Comparison of ENCODE assay signal across 18 cellular contexts in the genomic region with DNA sequence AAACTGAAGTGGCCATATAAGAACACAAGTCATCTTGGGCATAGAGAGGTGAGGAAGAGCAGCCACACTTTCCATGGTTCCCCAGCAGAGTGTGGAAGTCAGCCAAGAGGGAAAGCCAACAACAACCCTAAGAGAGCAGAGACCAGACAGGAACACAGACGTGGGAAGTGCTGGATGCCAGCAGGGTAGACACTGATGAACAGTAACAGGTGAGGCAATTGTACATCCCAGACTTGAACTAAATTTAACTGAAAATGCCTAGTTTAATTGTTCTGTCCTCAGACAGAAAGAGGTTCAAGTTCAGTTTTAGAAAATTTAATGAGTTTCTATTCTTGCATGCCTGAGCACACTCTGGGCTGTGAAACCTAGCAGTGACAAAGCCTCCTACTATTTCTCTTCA.
"Had no signal": no experiment of that assay in that cellular context is flagged by ENCODE, and none has a peak within 500 bp of the region (broad histone marks: within the 10 kb centered on the region; RNA-seq: fewer than 3 reads in every experiment).

No MANE protein-coding gene starts in this region.

- DNase-seq: activated CD4-positive, alpha-beta T cell treated with anti-CD3 and anti-CD28 coated beads for 1 hour; activated CD8-positive, alpha-beta memory T cell treated with anti-CD3 and anti-CD28 coated beads for 24 hours; activated CD8-positive, alpha-beta memory T cell treated with anti-CD3 and anti-CD28 coated beads, Interleukin-2, amount 50 U/mL, for 4 hours; activated naive CD4-positive, alpha-beta T cell; activated T-cell treated with anti-CD3 and anti-CD28 coated beads, Interleukin-2, amount 50 U/mL, for 24 hours; amniotic stem cell; head of caudate nucleus; naive B cell; stimulated activated CD4-positive, alpha-beta T cell treated with anti-CD3 and anti-CD28 coated beads, Interleukin-12 subunit alpha, Interleukin-12 subunit beta, amount 100 ng/mL, for 4 hours; stimulated activated CD4-positive, alpha-beta T cell treated with anti-CD3 and anti-CD28 coated beads, Interleukin-4, amount 100 ng/mL, for 4 hours; stimulated activated naive CD8-positive, alpha-beta T cell treated with anti-CD3 and anti-CD28 coated beads, Interleukin-15, Interleukin-2, amounts not matched to agents 100 U/mL and 50 U/mL, for 24 hours; T-helper 9 cell; upper lobe of left lung had no signal

- H3K27me3 ChIP-seq: esophagus muscularis mucosa, gastroesophageal sphincter, right atrium auricular region, upper lobe of left lung had no signal

- H3K9me3 ChIP-seq: prostate gland had no signal

- H3K4me3 ChIP-seq: coronary artery, esophagus muscularis mucosa, gastroesophageal sphincter, prostate gland, right atrium auricular region, upper lobe of left lung had no signal

- H3K36me3 ChIP-seq: esophagus muscularis mucosa, gastroesophageal sphincter, prostate gland, right atrium auricular region, upper lobe of left lung had no signal

- H3K4me1 ChIP-seq: prostate gland, upper lobe of left lung had no signal

- H3K27ac ChIP-seq: coronary artery, esophagus muscularis mucosa, gastroesophageal sphincter, prostate gland, right atrium auricular region, upper lobe of left lung had no signal
